In genomic region chr6:41278699-41279405, GRCh38 we compare ENCODE assay signal across 9 cellular contexts. TPM values are rescaled to one million over a fixed set of nuclear protein-coding genes. Genes with fewer than 3 reads are reported as not detected.
A peak's percentile ranks its signal among the peaks of the same experiment; 100 is the strongest.
DNase-seq lines count a peak whose midpoint lies in the region; ATAC-seq and TF ChIP-seq lines count a peak whose summit lies in the region.
"Had no signal": no experiment of that assay in that cellular context is flagged by ENCODE, and none has a peak within 500 bp of the region (broad histone marks: within the 10 kb centered on the region; RNA-seq: fewer than 3 reads in every experiment).

No MANE protein-coding gene starts in this region.

- intact Hi-C loops in Calu3 (cut with micrococcal nuclease; ENCODE audit: unreplicated experiment) (loop anchor here (1.0 kb wide), 1 partner anchor 40 kb away; no protein-coding TSS in a partner anchor), PC-3 (cut with micrococcal nuclease) (no loop called here), gastrocnemius medialis (cut with DNase I; ENCODE audit: low total_unique reads) (no loop called here)

- H3K4me2 ChIP-seq in PC-3 (ENCODE audit: low read length), result no peak overlapping the region

- no peak overlapping the region for H3K9ac ChIP-seq in PC-3 (ENCODE audit: low read length)

- peaks cover 5% of the 10 kb centered on the region for H3K9me3 Mint-ChIP-seq in Calu3 (ENCODE audit: low read depth, unreplicated experiment)

- POLR2A ChIA-PET in PC-3 (lab: Charles Lee; ENCODE audit: unreplicated experiment), result no interaction called here

- no peak overlapping the region for H2AFZ ChIP-seq in PC-3 (ENCODE audit: low read length)

- no peaks in the 10 kb centered on the region for H3F3A ChIP-seq in PC-3 (ENCODE audit: low read length, unreplicated experiment)

- H3K4me1 ChIP-seq in PC-3 (ENCODE audit: insufficient read depth, low read length), result peaks cover 8% of the 10 kb centered on the region; the same call in 1 of the 2 replicates
- no peaks in the 10 kb centered on the region for H3K4me1 ChIP-seq in gastrocnemius medialis

- no peaks in the 10 kb centered on the region for H3K9me3 ChIP-seq in PC-3 (ENCODE audit: low read length)
- H3K9me3 ChIP-seq in gastrocnemius medialis, result no peaks in the 10 kb centered on the region

- H3K36me3 ChIP-seq in PC-3 (ENCODE audit: low read depth, low read length) (no peaks in the 10 kb centered on the region), gastrocnemius medialis (no peaks in the 10 kb centered on the region)

- no peak for TF ChIP-seq POLR2A in gastrocnemius medialis (IDR thresholded peaks at IDR 0.05)

- BruUV-seq in Calu3 (replicated peaks; lab: Mats Ljungman, UMichigan) (no TSS peak), PC-3 (replicated peaks; lab: Mats Ljungman, UMichigan) (no TSS peak)

- no peaks in the 10 kb centered on the region for H3K9me2 ChIP-seq in PC-3 (replicated peaks; ENCODE audit: low read length)

- H3K4me3 ChIP-seq in Jurkat, Clone E6-1 (ENCODE audit: low read length), result no peak overlapping the region
- H3K4me3 ChIP-seq in PC-3 (ENCODE audit: low read length) (no peak overlapping the region), gastrocnemius medialis (no peak overlapping the region)

- CTCF ChIA-PET in Calu3 (lab: Charles Lee) (interaction anchor here (0.6 to 1.5 kb wide), 9 partner anchors 9 to 204 kb away, joined by 3 to 8 read pairs (median 3); no protein-coding TSS in a partner anchor), PC-3 (lab: Charles Lee) (no interaction called here)

- H3K27me3 ChIP-seq in PC-3 (ENCODE audit: low read length) (peaks cover 28% of the 10 kb centered on the region), gastrocnemius medialis (no peaks in the 10 kb centered on the region)

- no peak overlapping the region for H3K27ac ChIP-seq in PC-3 (ENCODE audit: low read length)
- no peak overlapping the region for H3K27ac ChIP-seq in gastrocnemius medialis

- H3K4me1 Mint-ChIP-seq in Calu3 (ENCODE audit: low read depth, unreplicated experiment), result peaks cover 28% of the 10 kb centered on the region

- no peaks in the 10 kb centered on the region for H3K36me3 Mint-ChIP-seq in Calu3 (ENCODE audit: insufficient read depth, unreplicated experiment)

- no peak overlapping the region for H3K4me3 Mint-ChIP-seq in Calu3 (ENCODE audit: low read depth, unreplicated experiment)

- no peaks in the 10 kb centered on the region for H3K79me2 ChIP-seq in PC-3 (ENCODE audit: low read length)

- peaks cover 30% of the 10 kb centered on the region for H3K27me3 Mint-ChIP-seq in Calu3 (ENCODE audit: unreplicated experiment)
- H3K27me3 Mint-ChIP-seq: IgD-negative memory B cell had no signal

- peak; percentile 65 for TF ChIP-seq CTCF in Calu3 (IDR thresholded peaks at IDR 0.05; ENCODE audit: unreplicated experiment)
- TF ChIP-seq CTCF in PC-3 (conservative IDR thresholded peaks at IDR 0.05; ENCODE audit: low read depth, low read length), result peak; percentile 63
- peak in 3 of 5 experiments; percentile 22 to 43 (median 25) for TF ChIP-seq CTCF in gastrocnemius medialis (IDR thresholded peaks at IDR 0.05 in 4 of 5, conservative IDR thresholded peaks at IDR 0.05 in 1 of 5)

- ATAC-seq in PC-3 (0 out of 2 replicates have a peak, but pooled peaks have one; percentile 24), gastrocnemius medialis (no peak), HG03108 (IDR thresholded peaks at IDR 0.05; ENCODE audit: unreplicated experiment) (no peak), GM18502 (IDR thresholded peaks at IDR 0.05; ENCODE audit: poor library complexity, unreplicated experiment) (no peak)

- in situ Hi-C loops in gastrocnemius medialis (cut with MboI; ENCODE audit: low sequenced_read_pairs in 4 of 4), result no loop called here

- H3K27ac Mint-ChIP-seq in Calu3 (ENCODE audit: unreplicated experiment), result no peak overlapping the region
- H3K27ac Mint-ChIP-seq: IgD-negative memory B cell had no signal

- no peaks in the 10 kb centered on the region for H4K20me1 ChIP-seq in PC-3 (ENCODE audit: low read length)

- DNase-seq in Calu3, result peak; percentile 83
- DNase-seq in Jurkat, Clone E6-1 (ENCODE audit: low read depth, low spot score), result peak; percentile 81
- peak; percentile 60 for DNase-seq in PC-3
- peak; percentile 57 for DNase-seq in activated T-cell treated with anti-CD3 and anti-CD28 coated beads for 48 hours (ENCODE audit: low read depth)
- peak; percentile 60 for DNase-seq in germinal center (ENCODE audit: low spot score)
- peak; percentile 13 to 26 for DNase-seq in gastrocnemius medialis

RNA-seq across cellular contexts. Expression of gene TREM1, which starts 7.6 kb away (rescaled TPM):
- total RNA-seq in Calu3 (2022) (1.2 and 1.4 TPM in 2 replicates), PC-3 (2014; rRNA removed) (0.98 TPM in 1 of 2 replicates, not detected in the other), gastrocnemius medialis (1 to 10 TPM in 1 of 4 donors, under 1 TPM in 1, not detected in 2; 0.95 to 2.6 TPM)
- polyA plus RNA-seq in Jurkat, Clone E6-1 (2012; ENCODE audit: insufficient read depth, insufficient read length), result not detected

RNA-seq across cellular contexts. Expression of gene TREML4, which starts 50.7 kb away (rescaled TPM):
- total RNA-seq in Calu3 (2022) (not detected in 2 replicates), PC-3 (2014; rRNA removed) (not detected in 2 replicates), gastrocnemius medialis (not detected)
- not detected for polyA plus RNA-seq in Jurkat, Clone E6-1 (2012; ENCODE audit: insufficient read depth, insufficient read length)

RNA-seq across cellular contexts. Expression of gene NCR2, which starts 56.6 kb away (rescaled TPM):
- total RNA-seq in Calu3 (2022), result not detected in 2 replicates
- polyA plus RNA-seq in Jurkat, Clone E6-1 (2012; ENCODE audit: insufficient read depth, insufficient read length), result 0.95 TPM
- not detected in 2 replicates for total RNA-seq in PC-3 (2014; rRNA removed)
- total RNA-seq in gastrocnemius medialis, result not detected
- polyA plus RNA-seq: IgD-negative memory B cell had no signal

Comparison
In these comparisons a context has a peak if more than half of its experiments do, and no peak if none do; other contexts are left out.
1. DNase-seq: peak in every context shown above with its lines; median percentile 83 in Calu3; 81 in Jurkat, Clone E6-1; 60 in PC-3; 60 in germinal center; 57 in activated T-cell treated with anti-CD3 and anti-CD28 coated beads for 48 hours; 20 in gastrocnemius medialis.